Comparison of ENCODE assay signal across 8 cellular contexts in the genomic region with DNA sequence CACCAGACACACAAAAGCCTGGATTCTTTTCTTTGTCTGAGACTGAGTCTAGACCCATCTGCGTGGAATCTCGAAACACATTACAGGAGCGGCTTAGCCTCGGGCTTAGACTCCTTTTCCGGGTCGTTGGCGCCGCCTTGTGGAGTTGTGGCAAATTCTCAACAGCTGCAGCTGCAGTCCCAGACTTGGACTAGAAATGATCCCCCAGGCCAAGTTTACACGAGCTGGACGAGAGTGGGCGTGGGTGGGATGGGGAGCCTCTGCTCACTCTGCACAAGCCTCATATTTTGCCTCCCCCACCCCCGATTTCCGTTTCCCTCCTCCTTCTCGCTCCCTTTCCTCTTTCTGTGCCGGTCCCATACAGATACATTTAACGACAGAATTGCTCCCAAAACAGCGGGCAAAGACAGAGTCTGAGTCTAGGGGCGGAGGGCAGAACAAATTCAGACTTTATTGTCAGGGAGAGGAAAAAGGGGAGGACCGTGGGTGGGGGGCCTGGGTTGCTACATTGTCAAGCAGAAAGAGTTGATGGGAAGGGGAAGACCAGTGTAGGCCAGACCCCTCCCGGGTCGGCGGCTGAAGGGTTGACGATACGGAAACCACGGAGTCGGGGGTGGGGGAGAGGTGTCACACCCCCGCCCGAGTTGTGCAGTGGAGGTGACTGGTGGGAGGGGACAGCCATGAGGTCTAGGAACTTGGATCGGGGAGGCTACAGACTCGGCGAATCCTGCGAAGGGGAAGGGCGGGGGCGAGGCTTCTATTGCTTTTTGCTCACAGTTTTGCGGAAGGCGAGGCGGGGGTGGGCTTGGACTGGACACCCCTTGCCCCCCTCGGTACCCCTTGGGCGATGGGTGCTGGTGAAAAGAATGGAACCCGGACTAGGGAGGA. TPM values are rescaled to one million over a fixed set of nuclear protein-coding genes. Genes with fewer than 3 reads are reported as not detected.
DNase-seq lines count a peak whose midpoint lies in the region; ATAC-seq and TF ChIP-seq lines count a peak whose summit lies in the region.

No MANE protein-coding gene starts in this region.

- H3K27me3 ChIP-seq in KMS-11 (ENCODE audit: insufficient read depth, low read depth) = peaks cover 43% of the 10 kb centered on the region

- H3K27me3 Mint-ChIP-seq in neural crest cell (ENCODE audit: low read depth) = peaks cover 5% of the 10 kb centered on the region
- no peaks in the 10 kb centered on the region for H3K27me3 Mint-ChIP-seq in stimulated activated naive CD8-positive, alpha-beta T cell treated with anti-CD3 and anti-CD28 coated beads, Interleukin-15, Interleukin-2, amounts not matched to agents 100 ng/mL and 50 ng/mL, for 24 hours

- TF ChIP-seq CTCF in KMS-11 (conservative IDR thresholded peaks at IDR 0.05; ENCODE audit: low read depth, low read length) (peak; percentile 99), neural crest cell (conservative IDR thresholded peaks at IDR 0.05) (peak; percentile 85)

- DNase-seq in D341Med (ENCODE audit: low spot score) (peak; percentile 83), RKO (ENCODE audit: low spot score) (peak; percentile 94), fibroblast of the conjunctiva (ENCODE audit: low read depth) (peak; percentile 86), neural crest cell (ENCODE audit: low read depth, low spot score) (peak; percentile 96)
- DNase-seq in activated T-helper 1 cell treated with anti-CD3 and anti-CD28 coated beads, Interleukin-2, amount 50 U/mL, for 16 hours (ENCODE audit: low read depth in 1 of 2, low spot score in 1 of 2) = peak; percentile 79 to 88

- H3K4me1 Mint-ChIP-seq in neural crest cell = peaks cover 32% of the 10 kb centered on the region
- peaks cover 47% of the 10 kb centered on the region for H3K4me1 Mint-ChIP-seq in stimulated activated naive CD8-positive, alpha-beta T cell treated with anti-CD3 and anti-CD28 coated beads, Interleukin-15, Interleukin-2, amounts not matched to agents 100 ng/mL and 50 ng/mL, for 24 hours (ENCODE audit: low read depth)

- H3K27ac ChIP-seq in KMS-11 = no peak overlapping the region

- ATAC-seq in GM21526 (IDR thresholded peaks at IDR 0.05; ENCODE audit: low FRiP score, unreplicated experiment) = peak; percentile 62

- no peak overlapping the region for H3K4me3 ChIP-seq in KMS-11 (IDR thresholded peaks at IDR 0.05; ENCODE audit: insufficient read depth, low read depth, low read length)

- peaks cover 17% of the 10 kb centered on the region for H3K4me1 ChIP-seq in KMS-11 (ENCODE audit: low read depth, poor library complexity, severe bottlenecking)

- peak overlapping the region; percentile 72 for H3K4me3 Mint-ChIP-seq in neural crest cell
- peak overlapping the region; percentile 8 for H3K4me3 Mint-ChIP-seq in stimulated activated naive CD8-positive, alpha-beta T cell treated with anti-CD3 and anti-CD28 coated beads, Interleukin-15, Interleukin-2, amounts not matched to agents 100 ng/mL and 50 ng/mL, for 24 hours

- H3K36me3 ChIP-seq in KMS-11 (ENCODE audit: insufficient read depth) = no peaks in the 10 kb centered on the region

- H3K27ac Mint-ChIP-seq in neural crest cell (ENCODE audit: unreplicated experiment) = no peak overlapping the region
- H3K27ac Mint-ChIP-seq in stimulated activated naive CD8-positive, alpha-beta T cell treated with anti-CD3 and anti-CD28 coated beads, Interleukin-15, Interleukin-2, amounts not matched to agents 100 ng/mL and 50 ng/mL, for 24 hours = no peak overlapping the region

- H3K36me3 Mint-ChIP-seq in neural crest cell (ENCODE audit: low read depth) = no peaks in the 10 kb centered on the region
- H3K36me3 Mint-ChIP-seq in stimulated activated naive CD8-positive, alpha-beta T cell treated with anti-CD3 and anti-CD28 coated beads, Interleukin-15, Interleukin-2, amounts not matched to agents 100 ng/mL and 50 ng/mL, for 24 hours (ENCODE audit: low read depth) = no peaks in the 10 kb centered on the region

- no peaks in the 10 kb centered on the region for H4K20me1 ChIP-seq in KMS-11 (ENCODE audit: insufficient read depth)

- no peaks in the 10 kb centered on the region for H3K9me3 Mint-ChIP-seq in neural crest cell
- no peaks in the 10 kb centered on the region for H3K9me3 Mint-ChIP-seq in stimulated activated naive CD8-positive, alpha-beta T cell treated with anti-CD3 and anti-CD28 coated beads, Interleukin-15, Interleukin-2, amounts not matched to agents 100 ng/mL and 50 ng/mL, for 24 hours

- H3K9ac ChIP-seq in KMS-11 = no peak overlapping the region; the same call in 1 of the 2 replicates

- peak overlapping the region; percentile 80 for H2AFZ ChIP-seq in KMS-11 (ENCODE audit: low read depth)

- H3K4me2 ChIP-seq in KMS-11 = peak overlapping the region; percentile 34

- no peaks in the 10 kb centered on the region for H3K79me2 ChIP-seq in KMS-11 (ENCODE audit: insufficient read depth, low read depth)

RNA-seq across cellular contexts. Expression of gene GPR84, which starts 4.7 kb away (rescaled TPM):
- not detected in 2 replicates for total RNA-seq in neural crest cell

RNA-seq across cellular contexts. Expression of gene ZNF385A, which starts 15.6 kb away (rescaled TPM):
- total RNA-seq in neural crest cell = 20.3 and 20.8 TPM in 2 replicates

RNA-seq across cellular contexts. Expression of gene COPZ1, which starts 44.0 kb away (rescaled TPM):
- 148 and 160 TPM in 2 replicates for total RNA-seq in neural crest cell

RNA-seq across cellular contexts. Expression of gene ITGA5, which starts 50.1 kb away (rescaled TPM):
- total RNA-seq in neural crest cell = 20.1 and 22.0 TPM in 2 replicates
